In the genomic region with DNA sequence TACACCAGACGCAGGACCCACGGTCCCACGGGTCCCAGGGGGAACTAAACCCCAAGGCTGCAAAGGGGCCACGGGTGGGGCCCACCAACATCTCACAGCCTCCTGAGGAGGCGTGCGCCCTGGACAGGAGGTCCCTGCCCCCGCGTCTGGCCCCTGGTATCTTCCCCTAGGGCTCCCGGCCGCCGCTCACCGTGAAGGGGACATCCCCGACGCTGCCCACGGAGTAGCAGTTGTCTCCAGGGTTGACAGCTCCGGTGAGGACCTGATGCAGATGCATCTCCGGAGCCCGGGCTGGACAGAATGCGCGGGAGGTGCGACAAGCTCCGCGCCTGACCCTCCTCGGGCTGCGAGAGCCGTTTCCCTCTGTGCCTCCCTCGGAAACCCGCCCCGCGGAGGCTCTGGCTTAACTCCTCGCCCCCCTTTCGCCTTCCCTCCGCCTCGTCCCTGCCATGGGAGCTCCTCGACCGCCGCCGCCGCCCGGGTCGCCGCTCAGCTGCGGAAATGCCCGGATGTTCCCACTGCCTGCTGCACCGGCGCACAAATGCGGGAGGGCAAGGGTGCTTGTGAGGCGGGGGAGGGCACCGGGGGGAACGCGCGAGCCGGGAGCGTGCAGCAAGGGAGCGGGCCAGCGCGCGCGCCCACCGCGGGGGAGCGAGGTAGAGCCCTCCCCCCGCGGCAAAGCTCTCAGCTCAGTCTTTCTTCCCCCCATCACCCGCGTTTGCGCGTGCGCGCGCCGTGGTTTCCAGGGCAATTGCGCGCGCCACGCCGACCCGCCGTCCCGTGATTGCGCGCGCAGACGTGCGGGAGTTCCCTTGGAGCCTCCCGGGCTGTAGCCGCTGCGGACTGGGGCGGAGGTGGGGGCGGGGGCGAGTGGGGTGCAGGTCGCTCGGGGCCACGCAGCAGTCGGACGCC, we compare ENCODE assay signal across 2 cellular contexts.
TF ChIP-seq lines count a peak whose summit lies in the region.

TSS of gene DMXL2 (minus strand) at position 503 of the 912 bp plus-strand sequence. CDS start at position 277, 226 bp downstream.

TF ChIP-seq in IMR-90, 13 proteins besides CTCF, POLR2A, EP300 and RAD21:
- TF ChIP-seq MAZ (IDR thresholded peaks at IDR 0.05; ENCODE audit: borderline replicate concordance, low read depth, low read length) (peak; percentile 77; the same call in 1 of the 2 replicates), BHLHE40 (IDR thresholded peaks at IDR 0.05; ENCODE audit: low read depth, low read length) (peak; percentile 55; the same call in 1 of the 2 replicates), SMC3 (IDR thresholded peaks at IDR 0.05; ENCODE audit: low read depth, low read length) (no peak)

TF ChIP-seq in PFSK-1, 5 proteins besides CTCF, POLR2A, EP300 and RAD21:
- TF ChIP-seq TAF1 (IDR thresholded peaks at IDR 0.05; ENCODE audit: borderline replicate concordance, insufficient read depth, low read length): no peak
- TF ChIP-seq REST (IDR thresholded peaks at IDR 0.05; ENCODE audit: insufficient read depth in 1 of 2, low read depth in 2 of 2, low read length in 2 of 2): no peak
- TF ChIP-seq POLR2AphosphoS5 (IDR thresholded peaks at IDR 0.05; ENCODE audit: low read depth, low read length): peak; percentile 34; the same call in 1 of the 2 replicates
- peak; percentile 69 for TF ChIP-seq FOXP2 (optimal IDR thresholded peaks at IDR 0.05; ENCODE audit: borderline replicate concordance, extremely low read depth, extremely low read length, insufficient read depth)
- TF ChIP-seq SIN3A (IDR thresholded peaks at IDR 0.05; ENCODE audit: borderline replicate concordance, insufficient read depth, low read length): no peak
